9 cellular contexts compared by ENCODE assay signal in genomic region chr4:104490096-104490769, GRCh38. TPM values are rescaled to one million over a fixed set of nuclear protein-coding genes. Genes with fewer than 3 reads are reported as not detected.
DNase-seq lines count a peak whose midpoint lies in the region; ATAC-seq and TF ChIP-seq lines count a peak whose summit lies in the region.
"Had no signal": no experiment of that assay in that cellular context is flagged by ENCODE, and none has a peak within 500 bp of the region (broad histone marks: within the 10 kb centered on the region; RNA-seq: fewer than 3 reads in every experiment).

No MANE protein-coding gene starts in this region.

- no peaks in the 10 kb centered on the region for H3K36me3 Mint-ChIP-seq in WTC11

- no peaks in the 10 kb centered on the region for H3K36me3 ChIP-seq in skeletal muscle satellite cell (ENCODE audit: insufficient read depth, low read length)

- no peak for TF ChIP-seq CTCF in WTC11 (IDR thresholded peaks at IDR 0.05)

- peak overlapping the region; percentile 41 for H3K9ac ChIP-seq in skeletal muscle satellite cell (ENCODE audit: low read depth, low read length)

- peak; percentile 31 for ATAC-seq in GM19324 (IDR thresholded peaks at IDR 0.05; ENCODE audit: low FRiP score, unreplicated experiment)
- ATAC-seq in HG03159 (IDR thresholded peaks at IDR 0.05; ENCODE audit: unreplicated experiment) = peak; percentile 43
- ATAC-seq in WTC11 = peak; percentile 15

- H3K4me3 ChIP-seq in skeletal muscle satellite cell (ENCODE audit: low read length) = peak overlapping the region; percentile 77

- H3K27me3 Mint-ChIP-seq in WTC11 (ENCODE audit: low read depth) = peaks cover 51% of the 10 kb centered on the region

- peaks cover 62% of the 10 kb centered on the region for H3K4me1 Mint-ChIP-seq in WTC11

- H3K4me2 ChIP-seq in skeletal muscle satellite cell (ENCODE audit: low read length) = peak overlapping the region; percentile 93

- H3K9me3 ChIP-seq in skeletal muscle satellite cell (replicated peaks; ENCODE audit: low read length) = no peaks in the 10 kb centered on the region

- H3K27ac Mint-ChIP-seq in WTC11 = peak overlapping the region; percentile 96

- POLR2A ChIA-PET in WTC11 (lab: Charles Lee) = no interaction called here

- H3K4me1 ChIP-seq in skeletal muscle satellite cell (ENCODE audit: control insufficient read depth, insufficient read depth, low read length) = peaks cover 9% of the 10 kb centered on the region

- CTCF ChIA-PET in WTC11 (lab: Charles Lee) = interaction anchor here (1.0 kb wide), 2 partner anchors 9 to 322 kb away, joined by 3 to 5 read pairs; no protein-coding TSS in a partner anchor

- H3K9me3 Mint-ChIP-seq in WTC11 = no peaks in the 10 kb centered on the region

- DNase-seq in DMS53 treated with DMSO at 0.1 percent for 48 hours (lab: John Stamatoyannopoulos, UW; ENCODE audit: unreplicated experiment) (peak; percentile 33), WTC11 (ENCODE audit: low spot score) (no peak), hippocampal formation (lab: John Stamatoyannopoulos, UW) (peak; percentile 45 to 50), OCI-M2 (lab: John Stamatoyannopoulos, UW; ENCODE audit: unreplicated experiment) (no peak)
- DNase-seq in activated CD8-positive, alpha-beta memory T cell treated with anti-CD3 and anti-CD28 coated beads, Interleukin-2, amount 50 U/mL, for 4 hours = no peak

- H3K4me3 Mint-ChIP-seq in WTC11 = peak overlapping the region; percentile 95

- H3K27me3 ChIP-seq in skeletal muscle satellite cell (ENCODE audit: control insufficient read depth, insufficient read depth, low read length) = no peaks in the 10 kb centered on the region

TF ChIP-seq in WTC11, 78 proteins besides CTCF, POLR2A, EP300 and RAD21:
- TF ChIP-seq, protein P1, sequence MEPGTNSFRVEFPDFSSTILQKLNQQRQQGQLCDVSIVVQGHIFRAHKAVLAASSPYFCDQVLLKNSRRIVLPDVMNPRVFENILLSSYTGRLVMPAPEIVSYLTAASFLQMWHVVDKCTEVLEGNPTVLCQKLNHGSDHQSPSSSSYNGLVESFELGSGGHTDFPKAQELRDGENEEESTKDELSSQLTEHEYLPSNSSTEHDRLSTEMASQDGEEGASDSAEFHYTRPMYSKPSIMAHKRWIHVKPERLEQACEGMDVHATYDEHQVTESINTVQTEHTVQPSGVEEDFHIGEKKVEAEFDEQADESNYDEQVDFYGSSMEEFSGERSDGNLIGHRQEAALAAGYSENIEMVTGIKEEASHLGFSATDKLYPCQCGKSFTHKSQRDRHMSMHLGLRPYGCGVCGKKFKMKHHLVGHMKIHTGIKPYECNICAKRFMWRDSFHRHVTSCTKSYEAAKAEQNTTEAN (CRISPR knock-in tag; IDR thresholded peaks at IDR 0.05) = no peak
- TF ChIP-seq USF2 (CRISPR knock-in tag; IDR thresholded peaks at IDR 0.05) = peak; percentile 79
- no peak for TF ChIP-seq NFATC4 (CRISPR knock-in tag; IDR thresholded peaks at IDR 0.05)
- peak; percentile 71 for TF ChIP-seq USF1 (CRISPR knock-in tag; IDR thresholded peaks at IDR 0.05)

RNA-seq across cellular contexts. Expression of gene CXXC4, which starts 4.5 kb away (rescaled TPM):
- 2.4 to 3.3 TPM (median 2.8 TPM) in 3 replicates for total RNA-seq in WTC11 (2021)
- total RNA-seq in skeletal muscle satellite cell (2012; rRNA removed) = 0.22 TPM in 1 of 2 replicates, not detected in the other
- total RNA-seq: T-helper 2 cell treated with Interferon-gamma antibody and Interleukin-4, amounts not matched to agents 100 ng/mL and 5 ng/mL, for 36 hours had no signal

Comparison
In these comparisons a context has a peak if more than half of its experiments do, and no peak if none do; other contexts are left out.
1. DNase-seq: peak in DMS53 treated with DMSO at 0.1 percent for 48 hours (single experiment) and hippocampal formation (2 of 2); none in WTC11 (single experiment), OCI-M2 (single experiment) and activated CD8-positive, alpha-beta memory T cell treated with anti-CD3 and anti-CD28 coated beads, Interleukin-2, amount 50 U/mL, for 4 hours (single experiment).
2. Peak in every context shown above with its lines, with median percentiles within 50 percentile points of each other: ATAC-seq.